8 cellular contexts compared by ENCODE assay signal in the genomic region with DNA sequence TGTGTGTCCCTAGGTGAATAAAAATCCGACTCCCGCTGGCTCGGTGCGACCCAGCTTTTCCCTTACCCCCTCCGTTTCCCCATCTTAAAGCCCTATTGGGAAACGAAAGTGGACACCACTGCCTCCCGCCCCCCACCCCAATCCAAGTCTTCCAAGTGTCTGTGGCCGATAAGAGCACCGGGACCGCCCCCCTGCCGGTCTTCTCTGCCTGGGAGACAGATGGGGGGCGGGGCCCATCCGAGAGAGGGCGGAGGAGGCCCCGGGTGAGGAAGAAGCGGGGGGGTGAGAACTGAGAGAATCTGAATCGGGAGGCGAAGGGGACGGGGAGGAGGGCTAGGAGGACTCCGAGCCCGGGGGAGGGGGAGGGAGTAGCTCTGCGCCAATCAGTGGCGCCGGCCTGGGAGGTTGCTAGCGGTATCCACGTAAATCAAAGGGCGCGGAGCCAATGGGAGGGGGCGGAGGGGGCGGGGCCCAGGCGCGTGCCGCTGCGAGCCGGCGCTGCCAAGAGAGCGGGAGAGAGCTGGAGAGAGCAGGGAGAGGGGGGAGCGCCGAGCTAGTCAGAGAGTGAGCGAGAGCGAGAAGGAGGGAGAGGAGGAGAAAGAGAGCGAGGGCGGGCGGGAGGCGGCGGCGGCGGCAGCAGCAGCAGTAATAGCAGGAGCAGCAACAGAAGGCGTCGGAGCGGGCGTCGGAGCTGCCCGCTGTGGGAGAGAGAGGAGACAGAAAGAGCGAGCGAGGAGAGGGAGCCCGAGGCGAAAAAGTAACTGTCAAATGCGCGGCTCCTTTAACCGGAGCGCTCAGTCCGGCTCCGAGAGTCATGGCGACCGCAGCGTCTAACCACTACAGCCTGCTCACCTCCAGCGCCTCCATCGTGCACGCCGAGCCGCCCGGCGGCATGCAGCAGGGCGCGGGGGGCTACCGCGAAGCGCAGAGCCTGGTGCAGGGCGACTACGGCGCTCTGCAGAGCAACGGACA. TPM values are rescaled to one million over a fixed set of nuclear protein-coding genes. Genes with fewer than 3 reads are reported as not detected.
DNase-seq lines count a peak whose midpoint lies in the region; ATAC-seq, FAIRE-seq and TF ChIP-seq lines count a peak whose summit lies in the region.

A gene (plus strand): TSS at position 515 of the 972 bp plus-strand sequence. CDS start 300 bp downstream, at position 815.

- ATAC-seq in GM21576 (IDR thresholded peaks at IDR 0.05; ENCODE audit: unreplicated experiment) (peak; percentile 62), foreskin keratinocyte (peak; percentile 53)

- FAIRE-seq in D721Med (lab: Jason Lieb, UNC): no peak

- H3K36me3 ChIP-seq in neuron (ENCODE audit: insufficient read depth, low read length) (peaks cover 33% of the 10 kb centered on the region), suprapubic skin (no peaks in the 10 kb centered on the region)

- no peaks in the 10 kb centered on the region for H3K9me3 ChIP-seq in neuron (ENCODE audit: low read length)
- no peaks in the 10 kb centered on the region for H3K9me3 ChIP-seq in suprapubic skin

- DNase-seq in D721Med (ENCODE audit: insufficient read length, low spot score) (peak; percentile 91), HuH-7 (ENCODE audit: low spot score) (peak; percentile 97), OCI-M2 (lab: John Stamatoyannopoulos, UW; ENCODE audit: unreplicated experiment) (peak; percentile 45), activated gamma-delta T cell (lab: John Stamatoyannopoulos, UW) (peak; percentile 41), foreskin keratinocyte (peak in 1 of 2 donors; percentile 39), suprapubic skin (ENCODE audit: low spot score in 2 of 2) (peak; percentile 72 to 77)

- H3K4me1 ChIP-seq in foreskin keratinocyte (peaks cover 8% of the 10 kb centered on the region), neuron (ENCODE audit: insufficient read depth, low read length) (peaks cover 19% of the 10 kb centered on the region), suprapubic skin (peaks cover 49% of the 10 kb centered on the region)

- H3K27me3 ChIP-seq in foreskin keratinocyte: peaks cover 100% of the 10 kb centered on the region
- no peaks in the 10 kb centered on the region for H3K27me3 ChIP-seq in neuron (ENCODE audit: insufficient read depth, low read length)
- peaks cover 96% of the 10 kb centered on the region for H3K27me3 ChIP-seq in suprapubic skin

- no peak for TF ChIP-seq EP300 in suprapubic skin (IDR thresholded peaks at IDR 0.05)

- WGBS in suprapubic skin: 1% methylated on average over 69 of the region's 83 CpGs

- TF ChIP-seq POLR2A in suprapubic skin (IDR thresholded peaks at IDR 0.05): no peak

- H3K27ac ChIP-seq in foreskin keratinocyte: no peak within 1 kb of the TSS
- no peak within 1 kb of the TSS for H3K27ac ChIP-seq in suprapubic skin

- peak within 1 kb of the TSS; percentile 99 for H3K4me3 ChIP-seq in neuron (ENCODE audit: low read length)
- peak within 1 kb of the TSS; percentile 62 for H3K4me3 ChIP-seq in suprapubic skin

- TF ChIP-seq CTCF in D721Med (IDR thresholded peaks at IDR 0.05; ENCODE audit: insufficient read depth, missing control alignments): no peak
- no peak for TF ChIP-seq CTCF in foreskin keratinocyte (conservative IDR thresholded peaks at IDR 0.05)
- TF ChIP-seq CTCF in suprapubic skin (IDR thresholded peaks at IDR 0.05): no peak

- no peak within 1 kb of the TSS for H2AFZ ChIP-seq in neuron (ENCODE audit: low read depth, low read length)

RNA-seq across cellular contexts. Expression of the gene that starts here (rescaled TPM):
- total RNA-seq in foreskin keratinocyte: not detected in 2 replicates
- not detected in 2 replicates for polyA plus RNA-seq in foreskin keratinocyte
- not detected for total RNA-seq in suprapubic skin

Comparison
In these comparisons a context has a peak if more than half of its experiments do, and no peak if none do; other contexts are left out.
1. Peak in ATAC-seq in foreskin keratinocyte; RNA of the gene not detected or under 1 TPM.
2. Peak in DNase-seq and H3K4me3 ChIP-seq in suprapubic skin; RNA of the gene not detected or under 1 TPM.